Comparison of ENCODE assay signal across 9 cellular contexts in the genomic region with DNA sequence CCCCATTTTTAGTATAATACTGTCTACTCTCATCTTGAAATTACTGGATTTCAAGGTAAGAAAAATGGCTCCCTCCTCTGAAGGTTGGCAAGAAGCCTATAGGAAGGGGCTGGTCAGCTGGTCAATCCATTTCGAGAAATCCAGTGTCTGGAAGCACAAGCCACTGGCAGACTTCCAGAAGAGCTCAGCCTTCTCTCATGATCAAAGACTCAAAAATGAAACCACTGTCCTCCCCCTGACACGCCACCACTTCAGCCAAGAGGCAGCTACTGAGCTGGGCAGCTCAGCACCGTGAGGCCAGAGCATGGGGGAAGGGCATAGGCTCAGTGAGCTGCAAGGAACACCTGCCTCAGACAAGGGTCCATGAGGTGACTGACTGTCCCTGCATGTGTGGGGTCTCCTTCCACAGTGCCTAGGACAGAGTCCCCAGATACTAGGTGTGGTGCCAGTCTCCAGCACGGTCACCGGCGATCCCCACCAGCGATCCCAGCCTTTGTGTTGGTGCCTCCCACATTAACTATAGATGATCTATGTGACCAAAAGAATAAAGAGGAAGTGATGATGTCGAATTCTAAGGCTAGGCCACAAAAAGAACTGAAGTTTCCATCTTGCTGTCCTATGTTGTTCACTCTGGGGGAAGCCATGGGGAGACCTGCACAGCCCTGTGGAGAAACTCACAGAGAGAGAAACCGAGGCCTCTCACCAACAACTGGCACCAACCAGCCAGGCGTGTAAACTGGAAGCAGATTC.
A peak's percentile ranks its signal among the peaks of the same experiment; 100 is the strongest.
DNase-seq lines count a peak whose midpoint lies in the region; ATAC-seq, FAIRE-seq and TF ChIP-seq lines count a peak whose summit lies in the region.
"Had no signal": no experiment of that assay in that cellular context is flagged by ENCODE, and none has a peak within 500 bp of the region (broad histone marks: within the 10 kb centered on the region; RNA-seq: fewer than 3 reads in every experiment).

No MANE protein-coding gene starts in this region.

- H4K20me1 ChIP-seq in astrocyte (ENCODE audit: insufficient read depth, low read length) = no peaks in the 10 kb centered on the region

- no peak overlapping the region for H3K9ac ChIP-seq in astrocyte (ENCODE audit: low read length)

- peak overlapping the region; percentile 53 for H3K27ac ChIP-seq in astrocyte (ENCODE audit: low read depth, low read length)

- DNase-seq in KBM-7 = peak; percentile 40
- peak; percentile 84 for DNase-seq in astrocyte (ENCODE audit: low read depth)
- DNase-seq in islet precursor cell = peak; percentile 47
- DNase-seq in stromal cell of bone marrow (ENCODE audit: low read depth) = peak; percentile 59
- no peak for DNase-seq in activated effector memory CD4-positive, alpha-beta T cell treated with anti-CD3 and anti-CD28 coated beads, Interleukin-2, amount 50 U/mL, for 16 hours
- DNase-seq in activated naive CD4-positive, alpha-beta T cell treated with anti-CD3 and anti-CD28 coated beads, Interleukin-2, amount 50 U/mL, for 72 hours (ENCODE audit: low spot score in 2 of 2) = no peak
- DNase-seq: activated naive CD8-positive, alpha-beta T cell treated with anti-CD3 and anti-CD28 coated beads, Interleukin-2, amount 10 ng/mL, durations not matched to agents 7 days and 5 days had no signal

- TF ChIP-seq CTCF in astrocyte (IDR thresholded peaks at IDR 0.05; ENCODE audit: insufficient read depth, low read depth, low read length) = no peak

- H3K9me3 Mint-ChIP-seq in astrocyte (ENCODE audit: unreplicated experiment) = no peaks in the 10 kb centered on the region
- H3K9me3 Mint-ChIP-seq in activated naive CD4-positive, alpha-beta T cell treated with anti-CD3 and anti-CD28 coated beads, Interleukin-2, amount 50 U/mL, for 72 hours = no peaks in the 10 kb centered on the region
- H3K9me3 Mint-ChIP-seq: activated naive CD8-positive, alpha-beta T cell treated with anti-CD3 and anti-CD28 coated beads, Interleukin-2, amount 10 ng/mL, durations not matched to agents 7 days and 5 days had no signal

- H3K4me2 ChIP-seq in astrocyte (ENCODE audit: low read length) = peak overlapping the region; percentile 42

- H3K4me1 Mint-ChIP-seq in astrocyte (ENCODE audit: low read depth, unreplicated experiment) = peaks cover 50% of the 10 kb centered on the region

- H3K9me3 ChIP-seq in astrocyte (ENCODE audit: insufficient read depth, low read depth, low read length) = no peaks in the 10 kb centered on the region

- peaks cover 4% of the 10 kb centered on the region for H3K36me3 Mint-ChIP-seq in astrocyte (ENCODE audit: low read depth, unreplicated experiment)
- no peaks in the 10 kb centered on the region for H3K36me3 Mint-ChIP-seq in activated naive CD4-positive, alpha-beta T cell treated with anti-CD3 and anti-CD28 coated beads, Interleukin-2, amount 50 U/mL, for 72 hours

- H3K4me1 ChIP-seq in astrocyte (ENCODE audit: insufficient read depth, low read length) = peaks cover 27% of the 10 kb centered on the region

- FAIRE-seq in astrocyte (lab: Jason Lieb, UNC) = no peak

- no peaks in the 10 kb centered on the region for H3K27me3 ChIP-seq in astrocyte (ENCODE audit: insufficient read depth, low read length)

- no peaks in the 10 kb centered on the region for H3K27me3 Mint-ChIP-seq in astrocyte (ENCODE audit: low read depth, unreplicated experiment)
- H3K27me3 Mint-ChIP-seq: activated naive CD8-positive, alpha-beta T cell treated with anti-CD3 and anti-CD28 coated beads, Interleukin-2, amount 10 ng/mL, durations not matched to agents 7 days and 5 days had no signal

- no peaks in the 10 kb centered on the region for H3K79me2 ChIP-seq in astrocyte (ENCODE audit: insufficient read depth, low read length)

- H3K4me3 ChIP-seq in astrocyte (ENCODE audit: insufficient read depth, low read depth, low read length) = no peak overlapping the region

- H3K4me3 Mint-ChIP-seq in astrocyte (ENCODE audit: unreplicated experiment) = no peak overlapping the region
- H3K4me3 Mint-ChIP-seq: activated naive CD8-positive, alpha-beta T cell treated with anti-CD3 and anti-CD28 coated beads, Interleukin-2, amount 10 ng/mL, durations not matched to agents 7 days and 5 days had no signal

- peak overlapping the region; percentile 90 for H3K27ac Mint-ChIP-seq in astrocyte (ENCODE audit: unreplicated experiment)
- peak overlapping the region in 1 of 2 donors; percentile 79 for H3K27ac Mint-ChIP-seq in activated naive CD4-positive, alpha-beta T cell treated with anti-CD3 and anti-CD28 coated beads, Interleukin-2, amount 50 U/mL, for 72 hours
- H3K27ac Mint-ChIP-seq: activated naive CD8-positive, alpha-beta T cell treated with anti-CD3 and anti-CD28 coated beads, Interleukin-2, amount 10 ng/mL, durations not matched to agents 7 days and 5 days had no signal

- H2AFZ ChIP-seq in astrocyte (ENCODE audit: low read depth, low read length) = no peak overlapping the region

- ATAC-seq in activated naive CD4-positive, alpha-beta T cell treated with anti-CD3 and anti-CD28 coated beads, Interleukin-2, amount 50 U/mL, for 72 hours = no peak
- ATAC-seq in HG02642 (IDR thresholded peaks at IDR 0.05; ENCODE audit: poor library complexity, unreplicated experiment) (no peak), GM21390 (IDR thresholded peaks at IDR 0.05; ENCODE audit: unreplicated experiment) (no peak)

- in situ Hi-C loops in KBM-7 (cut with MboI; ENCODE audit: low pct_unique_long_range_greater_than_20kb, low sequenced_read_pairs) = no loop called here

- H3K36me3 ChIP-seq in astrocyte (ENCODE audit: insufficient read depth, low read length) = no peaks in the 10 kb centered on the region

Comparison
In these comparisons a context has a peak if more than half of its experiments do, and no peak if none do; other contexts are left out.
1. DNase-seq: peak in KBM-7 (single experiment), astrocyte (single experiment), islet precursor cell (single experiment) and stromal cell of bone marrow (single experiment); none in activated effector memory CD4-positive, alpha-beta T cell treated with anti-CD3 and anti-CD28 coated beads, Interleukin-2, amount 50 U/mL, for 16 hours (single experiment) and activated naive CD4-positive, alpha-beta T cell treated with anti-CD3 and anti-CD28 coated beads, Interleukin-2, amount 50 U/mL, for 72 hours (0 of 2).